Comparison of ENCODE assay signal across 22 cellular contexts in genomic region chr10:124892905-124893304, GRCh38. TPM values are rescaled to one million over a fixed set of nuclear protein-coding genes. Genes with fewer than 3 reads are reported as not detected.
DNase-seq lines count a peak whose midpoint lies in the region; ATAC-seq, FAIRE-seq and TF ChIP-seq lines count a peak whose summit lies in the region.
"Had no signal": no experiment of that assay in that cellular context is flagged by ENCODE, and none has a peak within 500 bp of the region (broad histone marks: within the 10 kb centered on the region; RNA-seq: fewer than 3 reads in every experiment).

No MANE protein-coding gene starts in this region.

- no peak overlapping the region for H3K4me3 ChIP-seq in PC-9
- H3K4me3 ChIP-seq: GM12878, GM23248, Peyer's patch, SJCRH30 had no signal

- no peaks in the 10 kb centered on the region for H3K27me3 ChIP-seq in PC-9 (ENCODE audit: insufficient read depth, low read depth)
- H3K27me3 ChIP-seq: Peyer's patch, SJCRH30 had no signal

- no peaks in the 10 kb centered on the region for H3K9me3 ChIP-seq in PC-9 (ENCODE audit: insufficient read depth, low read depth)
- H3K9me3 ChIP-seq: Peyer's patch, SJCRH30 had no signal

- no peaks in the 10 kb centered on the region for H3K79me2 ChIP-seq in PC-9 (ENCODE audit: low read depth)

- H4K20me1 ChIP-seq in PC-9 (ENCODE audit: insufficient read depth), result no peaks in the 10 kb centered on the region

- H3F3A ChIP-seq in PC-9 (ENCODE audit: insufficient read depth, low read depth), result no peaks in the 10 kb centered on the region; the same call in 1 of the 2 replicates

- no peaks in the 10 kb centered on the region for H3K36me3 ChIP-seq in PC-9 (ENCODE audit: low read depth)
- H3K36me3 ChIP-seq: Peyer's patch, SJCRH30 had no signal

- ATAC-seq in GM18517 (IDR thresholded peaks at IDR 0.05; ENCODE audit: unreplicated experiment), result no peak
- ATAC-seq: CD8-positive, alpha-beta T cell; GM12878; T-cell had no signal

- no TSS peak for BruUV-seq in PC-9 (replicated peaks; lab: Mats Ljungman, UMichigan)

- FAIRE-seq in H54 (lab: Jason Lieb, UNC), result no peak
- FAIRE-seq: HTR-8/SVneo had no signal

- H3K9me2 ChIP-seq in PC-9 (ENCODE audit: insufficient read depth), result no peaks in the 10 kb centered on the region

- no peak overlapping the region for H2AFZ ChIP-seq in PC-9
- H2AFZ ChIP-seq: GM23248 had no signal

- DNase-seq in NCI-H146 (lab: John Stamatoyannopoulos, UW) (peak; percentile 4), NCI-H146 treated with DMSO at 0.1 percent for 48 hours (lab: John Stamatoyannopoulos, UW; ENCODE audit: unreplicated experiment) (no peak), PC-9 (peak in 1 of 2 experiments; percentile 78), kidney tubule cell (ENCODE audit: low spot score) (peak; percentile 11), mucosa of gallbladder (ENCODE audit: low spot score) (no peak), GDM1 (lab: John Stamatoyannopoulos, UW) (no peak), H54 (ENCODE audit: insufficient read length, low spot score) (no peak)
- DNase-seq: 8988T; C1 segment of cervical spinal cord; Calu3; CD8-positive, alpha-beta T cell; EL; GM23248; IMR-90; NCI-H187; NCI-H510A; Peyer's patch; SJCRH30; T-cell had no signal

- 0 out of 2 replicates have a peak overlapping the region, but pooled peaks have one; percentile 5 for H3K4me2 ChIP-seq in PC-9

- no peak for TF ChIP-seq CTCF in PC-9 (conservative IDR thresholded peaks at IDR 0.05)

- intact Hi-C loops in PC-9 (cut with micrococcal nuclease; ENCODE audit: unreplicated experiment), result no loop called here

- POLR2A ChIA-PET in PC-9 (lab: Charles Lee; ENCODE audit: unreplicated experiment), result interaction anchor here (0.7 kb wide), 2 partner anchors 23 to 24 kb away, joined by 3 to 4 read pairs; no protein-coding TSS in a partner anchor

- CTCF ChIA-PET in PC-9 (lab: Charles Lee), result no interaction called here

- peaks cover 13% of the 10 kb centered on the region for H3K4me1 ChIP-seq in PC-9 (replicated peaks; ENCODE audit: insufficient read depth)
- H3K4me1 ChIP-seq: Peyer's patch, SJCRH30 had no signal

- TF ChIP-seq POLR2A in H54 (IDR thresholded peaks at IDR 0.05; ENCODE audit: low read depth, low read length), result no peak

- peak overlapping the region; percentile 37; the same call in 1 of the 2 replicates for H3K27ac ChIP-seq in PC-9
- H3K27ac ChIP-seq: GM23248, Peyer's patch, SJCRH30 had no signal

RNA-seq across cellular contexts. Expression of gene ZRANB1, which starts 49.0 kb away (rescaled TPM):
- total RNA-seq in PC-9 (2021) (9.9 and 10.9 TPM in 2 replicates), mucosa of gallbladder (17.7 TPM)

Comparison
In these comparisons a context has a peak if more than half of its experiments do, and no peak if none do; other contexts are left out.
1. DNase-seq: peak in NCI-H146 (single experiment) and kidney tubule cell (single experiment); none in NCI-H146 treated with DMSO at 0.1 percent for 48 hours (single experiment), mucosa of gallbladder (single experiment), GDM1 (single experiment) and H54 (single experiment).